In the genomic region with DNA sequence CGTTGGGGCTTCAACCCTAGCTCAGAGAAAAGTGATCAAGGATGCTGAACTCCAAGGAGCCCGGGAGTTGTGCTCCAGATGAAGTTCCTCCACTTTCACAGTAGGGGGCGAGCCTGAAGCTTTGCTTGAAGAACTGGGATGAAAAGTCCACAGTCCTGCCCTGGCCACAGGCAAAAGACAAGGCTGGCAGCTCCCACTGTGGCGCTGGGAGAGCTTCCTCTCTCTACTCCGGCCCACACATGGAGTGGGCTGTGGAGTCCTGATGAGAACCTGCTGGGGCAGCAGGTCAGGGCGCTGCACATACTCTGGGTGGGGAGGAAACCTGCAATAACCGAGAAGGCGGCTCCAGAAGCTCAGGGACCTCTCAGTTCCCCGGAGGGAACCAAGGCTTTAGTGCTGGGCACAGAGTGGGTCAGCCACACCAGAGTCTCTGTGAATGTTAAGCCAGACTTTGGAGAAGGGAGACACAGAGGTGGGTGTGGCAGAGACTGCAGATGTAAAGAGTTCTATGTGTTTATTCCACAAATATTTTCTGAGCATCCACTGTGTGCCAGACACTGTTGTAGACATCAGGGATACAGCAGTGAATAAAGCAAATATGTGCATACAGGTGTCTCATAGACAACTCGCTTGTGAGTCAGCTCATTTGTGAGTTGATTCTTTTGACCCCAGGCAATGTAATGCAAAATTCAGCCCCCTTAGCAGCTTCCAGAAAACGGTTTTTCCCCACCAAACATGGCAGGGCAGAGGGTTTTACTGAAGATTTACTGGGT, we compare ENCODE assay signal across 8 cellular contexts. TPM values are rescaled to one million over a fixed set of nuclear protein-coding genes. Genes with fewer than 3 reads are reported as not detected.
DNase-seq lines count a peak whose midpoint lies in the region; ATAC-seq and TF ChIP-seq lines count a peak whose summit lies in the region.

No MANE protein-coding gene starts in this region.

- no peak overlapping the region for H3K9ac ChIP-seq in MM.1S (ENCODE audit: low read length)

- no peaks in the 10 kb centered on the region for H3K9me3 Mint-ChIP-seq in activated naive CD8-positive, alpha-beta T cell treated with anti-CD3 and anti-CD28 coated beads, Interleukin-2, amount 10 ng/mL, durations not matched to agents 7 days and 5 days
- no peaks in the 10 kb centered on the region for H3K9me3 Mint-ChIP-seq in activated naive CD8-positive, alpha-beta T cell treated with anti-CD3 and anti-CD28 coated beads, Interleukin-2, amount 50 U/mL, for 24 hours
- H3K9me3 Mint-ChIP-seq in nephron progenitor cell, result no peaks in the 10 kb centered on the region

- H3K4me3 ChIP-seq in MM.1S (ENCODE audit: low read length), result no peak overlapping the region

- DNase-seq in activated naive CD8-positive, alpha-beta T cell treated with anti-CD3 and anti-CD28 coated beads, Interleukin-2, amount 10 ng/mL, durations not matched to agents 7 days and 5 days, result no peak
- no peak for DNase-seq in activated naive CD8-positive, alpha-beta T cell treated with anti-CD3 and anti-CD28 coated beads, Interleukin-2, amount 50 U/mL, for 24 hours
- DNase-seq in MM.1S (peak; percentile 43), fibroblast of the conjunctiva (ENCODE audit: low read depth) (peak; percentile 68), nephron progenitor cell (peak; percentile 69), NCI-H1105 (lab: John Stamatoyannopoulos, UW) (no peak)

- H3K27me3 ChIP-seq in MM.1S (replicated peaks; ENCODE audit: insufficient read depth, low read length), result no peaks in the 10 kb centered on the region

- H3K4me2 ChIP-seq in MM.1S (ENCODE audit: low read depth, low read length), result no peak overlapping the region

- H3K4me3 Mint-ChIP-seq in activated naive CD8-positive, alpha-beta T cell treated with anti-CD3 and anti-CD28 coated beads, Interleukin-2, amount 10 ng/mL, durations not matched to agents 7 days and 5 days, result no peak overlapping the region
- H3K4me3 Mint-ChIP-seq in activated naive CD8-positive, alpha-beta T cell treated with anti-CD3 and anti-CD28 coated beads, Interleukin-2, amount 50 U/mL, for 24 hours, result no peak overlapping the region
- H3K4me3 Mint-ChIP-seq in nephron progenitor cell, result no peak overlapping the region

- no peaks in the 10 kb centered on the region for H3K4me1 ChIP-seq in MM.1S (ENCODE audit: low read length)

- TF ChIP-seq CTCF in MM.1S (IDR thresholded peaks at IDR 0.05; ENCODE audit: low read length) (peak; percentile 79), VCaP (conservative IDR thresholded peaks at IDR 0.05) (peak; percentile 83), nephron progenitor cell (IDR thresholded peaks at IDR 0.05) (peak; percentile 80)

- peaks cover 5% of the 10 kb centered on the region for H3K27me3 Mint-ChIP-seq in activated naive CD8-positive, alpha-beta T cell treated with anti-CD3 and anti-CD28 coated beads, Interleukin-2, amount 10 ng/mL, durations not matched to agents 7 days and 5 days
- H3K27me3 Mint-ChIP-seq in activated naive CD8-positive, alpha-beta T cell treated with anti-CD3 and anti-CD28 coated beads, Interleukin-2, amount 50 U/mL, for 24 hours, result peaks cover 3% of the 10 kb centered on the region
- H3K27me3 Mint-ChIP-seq in nephron progenitor cell (ENCODE audit: low read depth, poor library complexity), result peaks cover 10% of the 10 kb centered on the region

- no peaks in the 10 kb centered on the region for H3K9me3 ChIP-seq in MM.1S (replicated peaks; ENCODE audit: insufficient read depth, low read length)

- no peaks in the 10 kb centered on the region for H3F3A ChIP-seq in MM.1S (ENCODE audit: insufficient read depth, low read length)

- peak; percentile 52 for ATAC-seq in activated naive CD8-positive, alpha-beta T cell treated with anti-CD3 and anti-CD28 coated beads, Interleukin-2, amount 10 ng/mL, durations not matched to agents 7 days and 5 days (ENCODE audit: low read depth)
- no peak for ATAC-seq in activated naive CD8-positive, alpha-beta T cell treated with anti-CD3 and anti-CD28 coated beads, Interleukin-2, amount 50 U/mL, for 24 hours
- ATAC-seq in HG03354 (IDR thresholded peaks at IDR 0.05; ENCODE audit: poor library complexity, severe bottlenecking, unreplicated experiment), result no peak

- no peaks in the 10 kb centered on the region for H3K79me2 ChIP-seq in MM.1S (ENCODE audit: low read length)

- H3K27ac ChIP-seq in MM.1S (ENCODE audit: low read length) (no peak overlapping the region), VCaP (no peak overlapping the region)

- no peak overlapping the region for H3K27ac Mint-ChIP-seq in activated naive CD8-positive, alpha-beta T cell treated with anti-CD3 and anti-CD28 coated beads, Interleukin-2, amount 10 ng/mL, durations not matched to agents 7 days and 5 days
- H3K27ac Mint-ChIP-seq in activated naive CD8-positive, alpha-beta T cell treated with anti-CD3 and anti-CD28 coated beads, Interleukin-2, amount 50 U/mL, for 24 hours, result no peak overlapping the region
- H3K27ac Mint-ChIP-seq in nephron progenitor cell, result no peak overlapping the region

- H3K36me3 ChIP-seq in MM.1S (replicated peaks; ENCODE audit: insufficient read depth, low read length), result no peaks in the 10 kb centered on the region

- no peaks in the 10 kb centered on the region for H3K9me2 ChIP-seq in MM.1S (replicated peaks; ENCODE audit: insufficient read depth, low read length)

- no peaks in the 10 kb centered on the region for H4K20me1 ChIP-seq in MM.1S (ENCODE audit: insufficient read depth, low read length)

- H3K4me1 Mint-ChIP-seq in activated naive CD8-positive, alpha-beta T cell treated with anti-CD3 and anti-CD28 coated beads, Interleukin-2, amount 10 ng/mL, durations not matched to agents 7 days and 5 days, result peaks cover 18% of the 10 kb centered on the region
- H3K4me1 Mint-ChIP-seq in activated naive CD8-positive, alpha-beta T cell treated with anti-CD3 and anti-CD28 coated beads, Interleukin-2, amount 50 U/mL, for 24 hours, result peaks cover 30% of the 10 kb centered on the region
- peaks cover 30% of the 10 kb centered on the region for H3K4me1 Mint-ChIP-seq in nephron progenitor cell

- POLR2A ChIA-PET in activated naive CD8-positive, alpha-beta T cell treated with anti-CD3 and anti-CD28 coated beads, Interleukin-2, amount 10 ng/mL, durations not matched to agents 7 days and 5 days (lab: Charles Lee), result no interaction called here

- H2AFZ ChIP-seq in MM.1S (ENCODE audit: low read length), result peak overlapping the region; percentile 41; the same call in 1 of the 2 replicates

- H3K36me3 Mint-ChIP-seq in activated naive CD8-positive, alpha-beta T cell treated with anti-CD3 and anti-CD28 coated beads, Interleukin-2, amount 10 ng/mL, durations not matched to agents 7 days and 5 days, result no peaks in the 10 kb centered on the region
- H3K36me3 Mint-ChIP-seq in activated naive CD8-positive, alpha-beta T cell treated with anti-CD3 and anti-CD28 coated beads, Interleukin-2, amount 50 U/mL, for 24 hours (ENCODE audit: low read depth), result no peaks in the 10 kb centered on the region
- H3K36me3 Mint-ChIP-seq in nephron progenitor cell (ENCODE audit: low read depth), result no peaks in the 10 kb centered on the region

RNA-seq across cellular contexts. Expression of a gene that starts 48.0 kb away (rescaled TPM):
- total RNA-seq in activated naive CD8-positive, alpha-beta T cell treated with anti-CD3 and anti-CD28 coated beads, Interleukin-2, amount 10 ng/mL, durations not matched to agents 7 days and 5 days, result 10 to 100 TPM; 47.7 to 50.3 TPM

RNA-seq across cellular contexts. Expression of a gene that starts 59.9 kb away (rescaled TPM):
- total RNA-seq in activated naive CD8-positive, alpha-beta T cell treated with anti-CD3 and anti-CD28 coated beads, Interleukin-2, amount 10 ng/mL, durations not matched to agents 7 days and 5 days, result 10 to 100 TPM; 25.1 to 27.4 TPM

Comparison
In these comparisons a context has a peak if more than half of its experiments do, and no peak if none do; other contexts are left out.
1. DNase-seq: peak in MM.1S (single experiment), fibroblast of the conjunctiva (single experiment) and nephron progenitor cell (single experiment); none in activated naive CD8-positive, alpha-beta T cell treated with anti-CD3 and anti-CD28 coated beads, Interleukin-2, amount 10 ng/mL, durations not matched to agents 7 days and 5 days (single experiment), activated naive CD8-positive, alpha-beta T cell treated with anti-CD3 and anti-CD28 coated beads, Interleukin-2, amount 50 U/mL, for 24 hours (single experiment) and NCI-H1105 (single experiment).
2. Peak in every context shown above with its lines, with median percentiles within 50 percentile points of each other: CTCF ChIP-seq.